ENCODE assay signal across 1 cellular context in the genomic region with DNA sequence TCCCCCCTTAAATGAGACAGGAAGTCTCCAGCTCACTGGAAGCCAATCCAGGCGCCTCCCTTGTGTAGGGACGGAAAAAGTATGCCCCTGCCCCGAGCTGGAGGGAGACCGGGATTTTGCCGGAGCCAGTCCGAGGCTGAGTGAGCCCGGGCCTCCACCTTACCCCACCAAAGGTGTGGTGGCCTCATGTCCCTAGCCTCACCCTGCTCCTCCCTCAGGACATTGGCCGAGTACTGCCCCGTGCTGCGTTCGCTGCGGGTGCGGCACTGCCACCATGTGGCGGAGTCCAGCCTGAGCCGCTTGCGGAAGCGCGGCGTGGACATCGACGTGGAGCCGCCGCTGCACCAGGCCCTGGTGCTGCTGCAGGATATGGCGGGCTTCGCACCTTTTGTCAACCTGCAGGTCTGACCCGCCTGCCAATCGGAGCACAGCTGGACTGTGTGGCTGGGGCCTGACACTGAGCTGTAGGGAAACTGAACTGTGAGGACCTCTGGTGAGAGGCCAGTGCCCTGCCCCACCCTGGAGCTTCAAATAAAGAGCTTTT.
TF ChIP-seq lines count a peak whose summit lies in the region.

No MANE protein-coding gene starts in this region.

TF ChIP-seq in K562, 482 proteins besides CTCF, POLR2A, EP300 and RAD21 (continued from another document and continues in another):
- TF ChIP-seq, protein P1, sequence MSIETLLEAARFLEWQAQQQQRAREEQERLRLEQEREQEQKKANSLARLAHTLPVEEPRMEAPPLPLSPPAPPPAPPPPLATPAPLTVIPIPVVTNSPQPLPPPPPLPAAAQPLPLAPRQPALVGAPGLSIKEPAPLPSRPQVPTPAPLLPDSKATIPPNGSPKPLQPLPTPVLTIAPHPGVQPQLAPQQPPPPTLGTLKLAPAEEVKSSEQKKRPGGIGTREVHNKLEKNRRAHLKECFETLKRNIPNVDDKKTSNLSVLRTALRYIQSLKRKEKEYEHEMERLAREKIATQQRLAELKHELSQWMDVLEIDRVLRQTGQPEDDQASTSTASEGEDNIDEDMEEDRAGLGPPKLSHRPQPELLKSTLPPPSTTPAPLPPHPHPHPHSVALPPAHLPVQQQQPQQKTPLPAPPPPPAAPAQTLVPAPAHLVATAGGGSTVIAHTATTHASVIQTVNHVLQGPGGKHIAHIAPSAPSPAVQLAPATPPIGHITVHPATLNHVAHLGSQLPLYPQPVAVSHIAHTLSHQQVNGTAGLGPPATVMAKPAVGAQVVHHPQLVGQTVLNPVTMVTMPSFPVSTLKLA (conservative IDR thresholded peaks at IDR 0.05): peak; percentile 66 to 70
- peak; percentile 63; the same call in 1 of the 2 replicates for TF ChIP-seq CBX1 (IDR thresholded peaks at IDR 0.05; ENCODE audit: low read depth)
- 0 out of 2 replicates have a peak, but pooled peaks have one; percentile 12 for TF ChIP-seq GABPA (tag; conservative IDR thresholded peaks at IDR 0.05; ENCODE audit: low read depth)
- TF ChIP-seq MTA3 (IDR thresholded peaks at IDR 0.05; ENCODE audit: borderline replicate concordance): peak; percentile 71; the same call in 1 of the 2 replicates
- TF ChIP-seq HNRNPK (IDR thresholded peaks at IDR 0.05; ENCODE audit: low read depth, low read length, poor library complexity, severe bottlenecking): no peak
- TF ChIP-seq FIP1L1 (IDR thresholded peaks at IDR 0.05; ENCODE audit: low read depth, low read length, poor library complexity, severe bottlenecking): peak; percentile 69
- TF ChIP-seq, protein P2, sequence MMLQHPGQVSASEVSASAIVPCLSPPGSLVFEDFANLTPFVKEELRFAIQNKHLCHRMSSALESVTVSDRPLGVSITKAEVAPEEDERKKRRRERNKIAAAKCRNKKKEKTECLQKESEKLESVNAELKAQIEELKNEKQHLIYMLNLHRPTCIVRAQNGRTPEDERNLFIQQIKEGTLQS (IDR thresholded peaks at IDR 0.05): no peak
- TF ChIP-seq, protein P2 (CRISPR knock-in tag; conservative IDR thresholded peaks at IDR 0.05): no peak
- TF ChIP-seq IRF2 (CRISPR knock-in tag; IDR thresholded peaks at IDR 0.05): no peak
- TF ChIP-seq NBN (IDR thresholded peaks at IDR 0.05; ENCODE audit: low read depth): 0 out of 2 replicates have a peak, but pooled peaks have one; percentile 38
- TF ChIP-seq, protein P3, sequence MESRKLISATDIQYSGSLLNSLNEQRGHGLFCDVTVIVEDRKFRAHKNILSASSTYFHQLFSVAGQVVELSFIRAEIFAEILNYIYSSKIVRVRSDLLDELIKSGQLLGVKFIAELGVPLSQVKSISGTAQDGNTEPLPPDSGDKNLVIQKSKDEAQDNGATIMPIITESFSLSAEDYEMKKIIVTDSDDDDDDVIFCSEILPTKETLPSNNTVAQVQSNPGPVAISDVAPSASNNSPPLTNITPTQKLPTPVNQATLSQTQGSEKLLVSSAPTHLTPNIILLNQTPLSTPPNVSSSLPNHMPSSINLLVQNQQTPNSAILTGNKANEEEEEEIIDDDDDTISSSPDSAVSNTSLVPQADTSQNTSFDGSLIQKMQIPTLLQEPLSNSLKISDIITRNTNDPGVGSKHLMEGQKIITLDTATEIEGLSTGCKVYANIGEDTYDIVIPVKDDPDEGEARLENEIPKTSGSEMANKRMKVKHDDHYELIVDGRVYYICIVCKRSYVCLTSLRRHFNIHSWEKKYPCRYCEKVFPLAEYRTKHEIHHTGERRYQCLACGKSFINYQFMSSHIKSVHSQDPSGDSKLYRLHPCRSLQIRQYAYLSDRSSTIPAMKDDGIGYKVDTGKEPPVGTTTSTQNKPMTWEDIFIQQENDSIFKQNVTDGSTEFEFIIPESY (CRISPR knock-in tag; IDR thresholded peaks at IDR 0.05): peak; percentile 53; the same call in 1 of the 2 replicates
- no peak for TF ChIP-seq ILK (tag; IDR thresholded peaks at IDR 0.05; ENCODE audit: borderline replicate concordance, low read depth)
- peak; percentile 34; the same call in 1 of the 2 replicates for TF ChIP-seq ETV1 (tag; conservative IDR thresholded peaks at IDR 0.05; ENCODE audit: low read depth)
- TF ChIP-seq HNRNPUL1 (IDR thresholded peaks at IDR 0.05; ENCODE audit: low read length): no peak
- no peak for TF ChIP-seq ZNF3 (CRISPR knock-in tag; IDR thresholded peaks at IDR 0.05)
- TF ChIP-seq ZNF347 (CRISPR knock-in tag; IDR thresholded peaks at IDR 0.05; ENCODE audit: low read depth): no peak
- 0 out of 2 replicates have a peak, but pooled peaks have one; percentile 48 for TF ChIP-seq SMAD4 (CRISPR knock-in tag; conservative IDR thresholded peaks at IDR 0.05)
- TF ChIP-seq CBX3 (IDR thresholded peaks at IDR 0.05; ENCODE audit: borderline replicate concordance in 1 of 2, low read length in 2 of 2): peak in 1 of 2 experiments; percentile 88; a peak in 1 of 3 replicates
- TF ChIP-seq HNRNPLL (IDR thresholded peaks at IDR 0.05; ENCODE audit: low read depth, low read length, poor library complexity, severe bottlenecking): peak; percentile 58
- TF ChIP-seq, protein P4, sequence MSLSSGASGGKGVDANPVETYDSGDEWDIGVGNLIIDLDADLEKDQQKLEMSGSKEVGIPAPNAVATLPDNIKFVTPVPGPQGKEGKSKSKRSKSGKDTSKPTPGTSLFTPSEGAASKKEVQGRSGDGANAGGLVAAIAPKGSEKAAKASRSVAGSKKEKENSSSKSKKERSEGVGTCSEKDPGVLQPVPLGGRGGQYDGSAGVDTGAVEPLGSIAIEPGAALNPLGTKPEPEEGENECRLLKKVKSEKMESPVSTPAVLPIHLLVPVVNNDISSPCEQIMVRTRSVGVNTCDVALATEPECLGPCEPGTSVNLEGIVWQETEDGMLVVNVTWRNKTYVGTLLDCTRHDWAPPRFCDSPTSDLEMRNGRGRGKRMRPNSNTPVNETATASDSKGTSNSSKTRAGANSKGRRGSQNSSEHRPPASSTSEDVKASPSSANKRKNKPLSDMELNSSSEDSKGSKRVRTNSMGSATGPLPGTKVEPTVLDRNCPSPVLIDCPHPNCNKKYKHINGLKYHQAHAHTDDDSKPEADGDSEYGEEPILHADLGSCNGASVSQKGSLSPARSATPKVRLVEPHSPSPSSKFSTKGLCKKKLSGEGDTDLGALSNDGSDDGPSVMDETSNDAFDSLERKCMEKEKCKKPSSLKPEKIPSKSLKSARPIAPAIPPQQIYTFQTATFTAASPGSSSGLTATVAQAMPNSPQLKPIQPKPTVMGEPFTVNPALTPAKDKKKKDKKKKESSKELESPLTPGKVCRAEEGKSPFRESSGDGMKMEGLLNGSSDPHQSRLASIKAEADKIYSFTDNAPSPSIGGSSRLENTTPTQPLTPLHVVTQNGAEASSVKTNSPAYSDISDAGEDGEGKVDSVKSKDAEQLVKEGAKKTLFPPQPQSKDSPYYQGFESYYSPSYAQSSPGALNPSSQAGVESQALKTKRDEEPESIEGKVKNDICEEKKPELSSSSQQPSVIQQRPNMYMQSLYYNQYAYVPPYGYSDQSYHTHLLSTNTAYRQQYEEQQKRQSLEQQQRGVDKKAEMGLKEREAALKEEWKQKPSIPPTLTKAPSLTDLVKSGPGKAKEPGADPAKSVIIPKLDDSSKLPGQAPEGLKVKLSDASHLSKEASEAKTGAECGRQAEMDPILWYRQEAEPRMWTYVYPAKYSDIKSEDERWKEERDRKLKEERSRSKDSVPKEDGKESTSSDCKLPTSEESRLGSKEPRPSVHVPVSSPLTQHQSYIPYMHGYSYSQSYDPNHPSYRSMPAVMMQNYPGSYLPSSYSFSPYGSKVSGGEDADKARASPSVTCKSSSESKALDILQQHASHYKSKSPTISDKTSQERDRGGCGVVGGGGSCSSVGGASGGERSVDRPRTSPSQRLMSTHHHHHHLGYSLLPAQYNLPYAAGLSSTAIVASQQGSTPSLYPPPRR (CRISPR knock-in tag; IDR thresholded peaks at IDR 0.05; ENCODE audit: borderline replicate concordance): no peak
- TF ChIP-seq ZNF263 (CRISPR knock-in tag; IDR thresholded peaks at IDR 0.05; ENCODE audit: borderline replicate concordance): 0 out of 2 replicates have a peak, but pooled peaks have one; percentile 48
- TF ChIP-seq L3MBTL2 (IDR thresholded peaks at IDR 0.05): peak; percentile 96
- TF ChIP-seq, protein P5, sequence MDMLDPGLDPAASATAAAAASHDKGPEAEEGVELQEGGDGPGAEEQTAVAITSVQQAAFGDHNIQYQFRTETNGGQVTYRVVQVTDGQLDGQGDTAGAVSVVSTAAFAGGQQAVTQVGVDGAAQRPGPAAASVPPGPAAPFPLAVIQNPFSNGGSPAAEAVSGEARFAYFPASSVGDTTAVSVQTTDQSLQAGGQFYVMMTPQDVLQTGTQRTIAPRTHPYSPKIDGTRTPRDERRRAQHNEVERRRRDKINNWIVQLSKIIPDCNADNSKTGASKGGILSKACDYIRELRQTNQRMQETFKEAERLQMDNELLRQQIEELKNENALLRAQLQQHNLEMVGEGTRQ (CRISPR knock-in tag; IDR thresholded peaks at IDR 0.05): peak; percentile 71
- TF ChIP-seq ZFX (CRISPR knock-in tag; IDR thresholded peaks at IDR 0.05): peak; percentile 51; the same call in 1 of the 2 replicates
- TF ChIP-seq, protein P6, sequence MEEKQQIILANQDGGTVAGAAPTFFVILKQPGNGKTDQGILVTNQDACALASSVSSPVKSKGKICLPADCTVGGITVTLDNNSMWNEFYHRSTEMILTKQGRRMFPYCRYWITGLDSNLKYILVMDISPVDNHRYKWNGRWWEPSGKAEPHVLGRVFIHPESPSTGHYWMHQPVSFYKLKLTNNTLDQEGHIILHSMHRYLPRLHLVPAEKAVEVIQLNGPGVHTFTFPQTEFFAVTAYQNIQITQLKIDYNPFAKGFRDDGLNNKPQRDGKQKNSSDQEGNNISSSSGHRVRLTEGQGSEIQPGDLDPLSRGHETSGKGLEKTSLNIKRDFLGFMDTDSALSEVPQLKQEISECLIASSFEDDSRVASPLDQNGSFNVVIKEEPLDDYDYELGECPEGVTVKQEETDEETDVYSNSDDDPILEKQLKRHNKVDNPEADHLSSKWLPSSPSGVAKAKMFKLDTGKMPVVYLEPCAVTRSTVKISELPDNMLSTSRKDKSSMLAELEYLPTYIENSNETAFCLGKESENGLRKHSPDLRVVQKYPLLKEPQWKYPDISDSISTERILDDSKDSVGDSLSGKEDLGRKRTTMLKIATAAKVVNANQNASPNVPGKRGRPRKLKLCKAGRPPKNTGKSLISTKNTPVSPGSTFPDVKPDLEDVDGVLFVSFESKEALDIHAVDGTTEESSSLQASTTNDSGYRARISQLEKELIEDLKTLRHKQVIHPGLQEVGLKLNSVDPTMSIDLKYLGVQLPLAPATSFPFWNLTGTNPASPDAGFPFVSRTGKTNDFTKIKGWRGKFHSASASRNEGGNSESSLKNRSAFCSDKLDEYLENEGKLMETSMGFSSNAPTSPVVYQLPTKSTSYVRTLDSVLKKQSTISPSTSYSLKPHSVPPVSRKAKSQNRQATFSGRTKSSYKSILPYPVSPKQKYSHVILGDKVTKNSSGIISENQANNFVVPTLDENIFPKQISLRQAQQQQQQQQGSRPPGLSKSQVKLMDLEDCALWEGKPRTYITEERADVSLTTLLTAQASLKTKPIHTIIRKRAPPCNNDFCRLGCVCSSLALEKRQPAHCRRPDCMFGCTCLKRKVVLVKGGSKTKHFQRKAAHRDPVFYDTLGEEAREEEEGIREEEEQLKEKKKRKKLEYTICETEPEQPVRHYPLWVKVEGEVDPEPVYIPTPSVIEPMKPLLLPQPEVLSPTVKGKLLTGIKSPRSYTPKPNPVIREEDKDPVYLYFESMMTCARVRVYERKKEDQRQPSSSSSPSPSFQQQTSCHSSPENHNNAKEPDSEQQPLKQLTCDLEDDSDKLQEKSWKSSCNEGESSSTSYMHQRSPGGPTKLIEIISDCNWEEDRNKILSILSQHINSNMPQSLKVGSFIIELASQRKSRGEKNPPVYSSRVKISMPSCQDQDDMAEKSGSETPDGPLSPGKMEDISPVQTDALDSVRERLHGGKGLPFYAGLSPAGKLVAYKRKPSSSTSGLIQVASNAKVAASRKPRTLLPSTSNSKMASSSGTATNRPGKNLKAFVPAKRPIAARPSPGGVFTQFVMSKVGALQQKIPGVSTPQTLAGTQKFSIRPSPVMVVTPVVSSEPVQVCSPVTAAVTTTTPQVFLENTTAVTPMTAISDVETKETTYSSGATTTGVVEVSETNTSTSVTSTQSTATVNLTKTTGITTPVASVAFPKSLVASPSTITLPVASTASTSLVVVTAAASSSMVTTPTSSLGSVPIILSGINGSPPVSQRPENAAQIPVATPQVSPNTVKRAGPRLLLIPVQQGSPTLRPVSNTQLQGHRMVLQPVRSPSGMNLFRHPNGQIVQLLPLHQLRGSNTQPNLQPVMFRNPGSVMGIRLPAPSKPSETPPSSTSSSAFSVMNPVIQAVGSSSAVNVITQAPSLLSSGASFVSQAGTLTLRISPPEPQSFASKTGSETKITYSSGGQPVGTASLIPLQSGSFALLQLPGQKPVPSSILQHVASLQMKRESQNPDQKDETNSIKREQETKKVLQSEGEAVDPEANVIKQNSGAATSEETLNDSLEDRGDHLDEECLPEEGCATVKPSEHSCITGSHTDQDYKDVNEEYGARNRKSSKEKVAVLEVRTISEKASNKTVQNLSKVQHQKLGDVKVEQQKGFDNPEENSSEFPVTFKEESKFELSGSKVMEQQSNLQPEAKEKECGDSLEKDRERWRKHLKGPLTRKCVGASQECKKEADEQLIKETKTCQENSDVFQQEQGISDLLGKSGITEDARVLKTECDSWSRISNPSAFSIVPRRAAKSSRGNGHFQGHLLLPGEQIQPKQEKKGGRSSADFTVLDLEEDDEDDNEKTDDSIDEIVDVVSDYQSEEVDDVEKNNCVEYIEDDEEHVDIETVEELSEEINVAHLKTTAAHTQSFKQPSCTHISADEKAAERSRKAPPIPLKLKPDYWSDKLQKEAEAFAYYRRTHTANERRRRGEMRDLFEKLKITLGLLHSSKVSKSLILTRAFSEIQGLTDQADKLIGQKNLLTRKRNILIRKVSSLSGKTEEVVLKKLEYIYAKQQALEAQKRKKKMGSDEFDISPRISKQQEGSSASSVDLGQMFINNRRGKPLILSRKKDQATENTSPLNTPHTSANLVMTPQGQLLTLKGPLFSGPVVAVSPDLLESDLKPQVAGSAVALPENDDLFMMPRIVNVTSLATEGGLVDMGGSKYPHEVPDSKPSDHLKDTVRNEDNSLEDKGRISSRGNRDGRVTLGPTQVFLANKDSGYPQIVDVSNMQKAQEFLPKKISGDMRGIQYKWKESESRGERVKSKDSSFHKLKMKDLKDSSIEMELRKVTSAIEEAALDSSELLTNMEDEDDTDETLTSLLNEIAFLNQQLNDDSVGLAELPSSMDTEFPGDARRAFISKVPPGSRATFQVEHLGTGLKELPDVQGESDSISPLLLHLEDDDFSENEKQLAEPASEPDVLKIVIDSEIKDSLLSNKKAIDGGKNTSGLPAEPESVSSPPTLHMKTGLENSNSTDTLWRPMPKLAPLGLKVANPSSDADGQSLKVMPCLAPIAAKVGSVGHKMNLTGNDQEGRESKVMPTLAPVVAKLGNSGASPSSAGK (IDR thresholded peaks at IDR 0.05): peak; percentile 93
- TF ChIP-seq, protein P7, sequence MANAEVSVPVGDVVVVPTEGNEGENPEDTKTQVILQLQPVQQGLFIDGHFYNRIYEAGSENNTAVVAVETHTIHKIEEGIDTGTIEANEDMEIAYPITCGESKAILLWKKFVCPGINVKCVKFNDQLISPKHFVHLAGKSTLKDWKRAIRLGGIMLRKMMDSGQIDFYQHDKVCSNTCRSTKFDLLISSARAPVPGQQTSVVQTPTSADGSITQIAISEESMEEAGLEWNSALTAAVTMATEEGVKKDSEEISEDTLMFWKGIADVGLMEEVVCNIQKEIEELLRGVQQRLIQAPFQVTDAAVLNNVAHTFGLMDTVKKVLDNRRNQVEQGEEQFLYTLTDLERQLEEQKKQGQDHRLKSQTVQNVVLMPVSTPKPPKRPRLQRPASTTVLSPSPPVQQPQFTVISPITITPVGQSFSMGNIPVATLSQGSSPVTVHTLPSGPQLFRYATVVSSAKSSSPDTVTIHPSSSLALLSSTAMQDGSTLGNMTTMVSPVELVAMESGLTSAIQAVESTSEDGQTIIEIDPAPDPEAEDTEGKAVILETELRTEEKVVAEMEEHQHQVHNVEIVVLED (CRISPR knock-in tag; IDR thresholded peaks at IDR 0.05): peak; percentile 58; the same call in 1 of the 2 replicates
